ENCODE assay signal across 11 cellular contexts in the genomic region with DNA sequence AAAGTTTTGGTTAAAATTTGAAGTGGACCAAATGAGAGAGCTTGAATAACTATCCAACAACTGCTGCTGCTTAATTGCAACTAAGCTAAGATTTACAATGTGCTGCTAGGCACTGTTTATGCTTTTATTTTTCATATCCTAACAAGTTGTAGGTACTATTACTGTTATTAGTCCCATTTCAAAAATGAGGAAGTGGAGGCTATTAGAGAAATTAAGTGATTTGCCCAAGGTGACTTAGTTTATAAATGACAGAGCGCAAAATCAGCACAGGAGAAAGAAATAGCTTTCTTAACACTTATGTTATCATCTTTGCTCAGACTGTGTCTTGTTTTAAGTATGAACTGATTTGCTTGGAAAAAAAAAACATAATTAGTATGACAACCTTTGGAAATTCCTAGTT. TPM values are rescaled to one million over a fixed set of nuclear protein-coding genes. Genes with fewer than 3 reads are reported as not detected.
"Had no signal": no experiment of that assay in that cellular context is flagged by ENCODE, and none has a peak within 500 bp of the region (broad histone marks: within the 10 kb centered on the region; RNA-seq: fewer than 3 reads in every experiment).

No MANE protein-coding gene starts in this region.

- H3K9me3 Mint-ChIP-seq: GM23338, HFFc6, IgD-negative memory B cell had no signal

- FAIRE-seq: HepG2 had no signal

- H2AFZ ChIP-seq: GM23338 had no signal

- H3K27ac ChIP-seq: HL-60 had no signal

- H3K4me1 Mint-ChIP-seq: IgD-negative memory B cell had no signal

- H3K4me3 ChIP-seq: GM23338, HAP-1 had no signal

- H3K4me3 Mint-ChIP-seq: GM23338, HFFc6, IgD-negative memory B cell had no signal

- DNase-seq: H7, HFFc6, Kasumi-1, KG1 had no signal

- H3K9me3 ChIP-seq: HAP-1 had no signal

- H3K27me3 Mint-ChIP-seq: IgD-negative memory B cell had no signal

- H3K4me2 ChIP-seq: GM23338 had no signal

- ATAC-seq: GM23338, HCT116, HepG2 had no signal

- H3K27ac Mint-ChIP-seq: HFFc6, IgD-negative memory B cell had no signal

RNA-seq across cellular contexts. Expression of a gene that starts 43.7 kb away (rescaled TPM):
- total RNA-seq: HepG2, HFFc6, HT1080 had no signal
- polyA plus RNA-seq: HepG2, IgD-negative memory B cell had no signal
